Comparison of ENCODE assay signal across 12 cellular contexts in genomic region chr3:193744822-193745684, GRCh38.
A peak's percentile ranks its signal among the peaks of the same experiment; 100 is the strongest.
DNase-seq lines count a peak whose midpoint lies in the region; FAIRE-seq and TF ChIP-seq lines count a peak whose summit lies in the region.
"Had no signal": no experiment of that assay in that cellular context is flagged by ENCODE, and none has a peak within 500 bp of the region (broad histone marks: within the 10 kb centered on the region; RNA-seq: fewer than 3 reads in every experiment).

No MANE protein-coding gene starts in this region.

- peaks cover 4% of the 10 kb centered on the region for H3K9me3 Mint-ChIP-seq in nephron
- no peaks in the 10 kb centered on the region for H3K9me3 Mint-ChIP-seq in activated CD4-positive, alpha-beta memory T cell treated with anti-CD3 and anti-CD28 coated beads for 36 hours

- DNase-seq in D721Med (ENCODE audit: insufficient read length, low spot score) = no peak
- peak; percentile 25 for DNase-seq in NCI-H2029 (lab: John Stamatoyannopoulos, UW)
- peak; percentile 47 for DNase-seq in choroid plexus epithelial cell (ENCODE audit: low read depth)
- no peak for DNase-seq in stimulated activated CD4-positive, alpha-beta T cell treated with anti-CD3 and anti-CD28 coated beads, Interleukin-12 subunit alpha, Interleukin-12 subunit beta, amount 100 ng/mL, for 4 hours
- no peak for DNase-seq in AG08396 (ENCODE audit: low spot score)
- DNase-seq in SJCRH30 = no peak
- DNase-seq in activated CD4-positive, alpha-beta memory T cell treated with anti-CD3 and anti-CD28 coated beads for 36 hours = no peak
- DNase-seq: activated CD4-positive, alpha-beta T cell treated with anti-CD3 and anti-CD28 coated beads, Interleukin-2, amount 50 U/mL, for 4 hours; MV-4-11 had no signal

- TF ChIP-seq CTCF in D721Med (IDR thresholded peaks at IDR 0.05; ENCODE audit: insufficient read depth, missing control alignments) = peak; percentile 13
- peak; percentile 4 for TF ChIP-seq CTCF in choroid plexus epithelial cell (conservative IDR thresholded peaks at IDR 0.05; ENCODE audit: low read depth, low read length)
- TF ChIP-seq CTCF in nephron (IDR thresholded peaks at IDR 0.05; ENCODE audit: unreplicated experiment in 3 of 3) = no peak

- no peaks in the 10 kb centered on the region for H3K4me1 ChIP-seq in SJCRH30

- H3K27me3 Mint-ChIP-seq in nephron (ENCODE audit: low read depth) = peaks cover 5% of the 10 kb centered on the region
- H3K27me3 Mint-ChIP-seq in activated CD4-positive, alpha-beta memory T cell treated with anti-CD3 and anti-CD28 coated beads for 36 hours = peaks cover 7% of the 10 kb centered on the region

- no peaks in the 10 kb centered on the region; the same call in 1 of the 2 replicates for H3K27me3 ChIP-seq in SJCRH30

- H3K9me3 ChIP-seq in SJCRH30 (replicated peaks) = no peaks in the 10 kb centered on the region

- POLR2A ChIA-PET in activated CD4-positive, alpha-beta memory T cell treated with anti-CD3 and anti-CD28 coated beads for 36 hours (lab: Charles Lee) = no interaction called here

- CTCF ChIA-PET in activated CD4-positive, alpha-beta memory T cell treated with anti-CD3 and anti-CD28 coated beads for 36 hours (lab: Charles Lee) = interaction anchor here (0.7 kb wide), 1 partner anchor 79 kb away, joined by 3 read pairs; no protein-coding TSS in a partner anchor

- H3K4me3 Mint-ChIP-seq in nephron = peak overlapping the region in 2 of 3 experiments; percentile 8 to 14
- no peak overlapping the region for H3K4me3 Mint-ChIP-seq in activated CD4-positive, alpha-beta memory T cell treated with anti-CD3 and anti-CD28 coated beads for 36 hours

- intact Hi-C loops in activated CD4-positive, alpha-beta memory T cell treated with anti-CD3 and anti-CD28 coated beads for 36 hours (cut with micrococcal nuclease) = no loop called here

- FAIRE-seq in D721Med (lab: Jason Lieb, UNC) = no peak
- FAIRE-seq: endothelial cell of umbilical vein, keratinocyte had no signal

- peaks cover 23% of the 10 kb centered on the region for H3K4me1 Mint-ChIP-seq in nephron
- H3K4me1 Mint-ChIP-seq in activated CD4-positive, alpha-beta memory T cell treated with anti-CD3 and anti-CD28 coated beads for 36 hours (ENCODE audit: low read depth) = peaks cover 6% of the 10 kb centered on the region

- H3K27ac ChIP-seq in SJCRH30 = no peak overlapping the region

- H3K36me3 Mint-ChIP-seq in nephron (ENCODE audit: low read depth) = no peaks in the 10 kb centered on the region
- H3K36me3 Mint-ChIP-seq in activated CD4-positive, alpha-beta memory T cell treated with anti-CD3 and anti-CD28 coated beads for 36 hours = no peaks in the 10 kb centered on the region

- H3K4me3 ChIP-seq in choroid plexus epithelial cell (ENCODE audit: low read depth, low read length) = no peak overlapping the region
- H3K4me3 ChIP-seq in SJCRH30 = no peak overlapping the region

- H3K27ac Mint-ChIP-seq in nephron = peak overlapping the region; percentile 93 to 96 (median 94)
- H3K27ac Mint-ChIP-seq in activated CD4-positive, alpha-beta memory T cell treated with anti-CD3 and anti-CD28 coated beads for 36 hours = no peak overlapping the region

- H3K36me3 ChIP-seq in SJCRH30 = no peaks in the 10 kb centered on the region

Comparison
In these comparisons a context has a peak if more than half of its experiments do, and no peak if none do; other contexts are left out.
1. DNase-seq: peak in NCI-H2029 (single experiment) and choroid plexus epithelial cell (single experiment); none in D721Med (single experiment), stimulated activated CD4-positive, alpha-beta T cell treated with anti-CD3 and anti-CD28 coated beads, Interleukin-12 subunit alpha, Interleukin-12 subunit beta, amount 100 ng/mL, for 4 hours (single experiment), AG08396 (single experiment), SJCRH30 (0 of 2) and activated CD4-positive, alpha-beta memory T cell treated with anti-CD3 and anti-CD28 coated beads for 36 hours (single experiment).
2. CTCF ChIP-seq: peak in D721Med (single experiment) and choroid plexus epithelial cell (single experiment); none in nephron (0 of 3).